1 cellular context compared by ENCODE assay signal in the genomic region with DNA sequence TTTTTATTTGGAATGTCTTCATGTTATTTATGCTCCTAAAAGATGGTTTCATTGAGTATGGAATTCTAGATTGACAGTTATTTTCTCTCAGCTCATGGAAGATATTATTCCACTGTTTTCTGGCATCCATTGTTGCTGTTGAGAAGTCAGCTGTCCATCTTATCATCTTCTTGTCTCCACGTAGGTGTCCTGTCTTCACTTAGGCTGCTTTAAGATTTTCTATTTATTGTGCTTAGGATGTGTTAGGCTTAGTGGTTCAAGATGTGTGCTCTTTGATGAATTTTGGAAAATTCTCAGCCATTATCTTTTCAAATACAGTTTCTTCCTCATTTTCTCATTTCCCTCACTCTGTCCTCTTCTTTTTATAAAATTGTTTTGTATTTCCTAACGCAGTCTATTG.
TF ChIP-seq lines count a peak whose summit lies in the region.

No MANE protein-coding gene starts in this region.

TF ChIP-seq in IMR-90, 13 proteins besides CTCF, POLR2A, EP300 and RAD21 (continued from another document):
- no peak for TF ChIP-seq USF2 (IDR thresholded peaks at IDR 0.05; ENCODE audit: low read depth, low read length)
- TF ChIP-seq SMC3 (IDR thresholded peaks at IDR 0.05; ENCODE audit: low read depth, low read length) = no peak
